Comparison of ENCODE assay signal across 36 cellular contexts in genomic region chr15:58805095-58805494, GRCh38. TPM values are rescaled to one million over a fixed set of nuclear protein-coding genes. Genes with fewer than 3 reads are reported as not detected.
DNase-seq lines count a peak whose midpoint lies in the region; ATAC-seq, FAIRE-seq and TF ChIP-seq lines count a peak whose summit lies in the region.
"Had no signal": no experiment of that assay in that cellular context is flagged by ENCODE, and none has a peak within 500 bp of the region (broad histone marks: within the 10 kb centered on the region; RNA-seq: fewer than 3 reads in every experiment).

No MANE protein-coding gene starts in this region.

- TF ChIP-seq EP300 in HepG2 (IDR thresholded peaks at IDR 0.05; ENCODE audit: low read depth in 2 of 2, low read length in 2 of 2) (no peak), HepG2 (CRISPR knock-in tag; IDR thresholded peaks at IDR 0.05; ENCODE audit: borderline replicate concordance) (no peak)

- H3K4me3 Mint-ChIP-seq in neural progenitor cell = no peak overlapping the region
- H3K4me3 Mint-ChIP-seq: CD4-positive, alpha-beta T cell; natural killer cell treated with Interleukin-12 subunit alpha and Interleukin-12 subunit beta and Interleukin-15 and Interleukin-18, amount 100 ng/mL, for 72 hours had no signal

- no peaks in the 10 kb centered on the region for H3K9me3 Mint-ChIP-seq in neural progenitor cell
- H3K9me3 Mint-ChIP-seq: activated naive CD4-positive, alpha-beta T cell treated with anti-CD3 and anti-CD28 coated beads, Interleukin-2, amount 50 U/mL, for 72 hours; CD4-positive, alpha-beta T cell; natural killer cell treated with Interleukin-12 subunit alpha and Interleukin-12 subunit beta and Interleukin-15 and Interleukin-18, amount 100 ng/mL, for 72 hours had no signal

- H3K9me3 ChIP-seq in HepG2 (ENCODE audit: low read length) (no peaks in the 10 kb centered on the region), right lobe of liver (no peaks in the 10 kb centered on the region), adipocyte (ENCODE audit: control insufficient read depth, low read length) (no peaks in the 10 kb centered on the region), neural progenitor cell (ENCODE audit: low read depth) (no peaks in the 10 kb centered on the region)
- H3K9me3 ChIP-seq: colonic mucosa, gastrocnemius medialis, lower lobe of right lung, MG63, Peyer's patch, testis had no signal

- peaks cover 4% of the 10 kb centered on the region for H3K36me3 Mint-ChIP-seq in neural progenitor cell
- H3K36me3 Mint-ChIP-seq: activated naive CD4-positive, alpha-beta T cell treated with anti-CD3 and anti-CD28 coated beads, Interleukin-2, amount 50 U/mL, for 72 hours; natural killer cell treated with Interleukin-12 subunit alpha and Interleukin-12 subunit beta and Interleukin-15 and Interleukin-18, amount 100 ng/mL, for 72 hours had no signal

- no peaks in the 10 kb centered on the region for H3F3A ChIP-seq in neural progenitor cell (ENCODE audit: low read depth)

- TSS peak; percentile 46 for BruUV-seq in HepG2 (replicated peaks; lab: Mats Ljungman, UMichigan)

- no peaks in the 10 kb centered on the region for H3K27me3 ChIP-seq in HepG2 (ENCODE audit: control insufficient read depth in 1 of 2, insufficient read depth in 2 of 2, low read length in 2 of 2)
- H3K27me3 ChIP-seq in right lobe of liver = no peaks in the 10 kb centered on the region
- no peaks in the 10 kb centered on the region for H3K27me3 ChIP-seq in adipocyte (replicated peaks; ENCODE audit: control insufficient read depth, insufficient read depth, low read length)
- H3K27me3 ChIP-seq in neural progenitor cell = no peaks in the 10 kb centered on the region
- H3K27me3 ChIP-seq: colonic mucosa, gastrocnemius medialis, MG63, Peyer's patch, testis had no signal

- H3K4me1 ChIP-seq in HepG2 (ENCODE audit: insufficient read depth, low read length) = peaks cover 12% of the 10 kb centered on the region
- H3K4me1 ChIP-seq in right lobe of liver = peaks cover 0 to 8% (median 5%) of the 10 kb centered on the region in 4 donors
- peaks cover 12% of the 10 kb centered on the region for H3K4me1 ChIP-seq in adipocyte (ENCODE audit: control insufficient read depth, insufficient read depth, low read length)
- no peaks in the 10 kb centered on the region for H3K4me1 ChIP-seq in neural progenitor cell
- H3K4me1 ChIP-seq: colonic mucosa, gastrocnemius medialis, lower lobe of right lung, Peyer's patch had no signal

- no peaks in the 10 kb centered on the region for H4K20me1 ChIP-seq in HepG2 (ENCODE audit: insufficient read depth, low read length)
- no peaks in the 10 kb centered on the region for H4K20me1 ChIP-seq in neural progenitor cell (ENCODE audit: low read depth)

- H3K4me1 Mint-ChIP-seq in neural progenitor cell = no peaks in the 10 kb centered on the region

- peaks cover 0 to 20% of the 10 kb centered on the region in 2 experiments; a peak in 2 of 5 replicates for H3K36me3 ChIP-seq in HepG2 (replicated peaks in 1 of 2; ENCODE audit: control insufficient read depth in 1 of 2, insufficient read depth in 2 of 2, low read length in 2 of 2)
- H3K36me3 ChIP-seq in right lobe of liver = no peaks in the 10 kb centered on the region
- peaks cover 5% of the 10 kb centered on the region for H3K36me3 ChIP-seq in adipocyte (ENCODE audit: control insufficient read depth, insufficient read depth, low read length, severe bottlenecking)
- no peaks in the 10 kb centered on the region for H3K36me3 ChIP-seq in neural progenitor cell
- H3K36me3 ChIP-seq: colonic mucosa, gastrocnemius medialis, MG63 had no signal

- no peak overlapping the region for H3K27ac Mint-ChIP-seq in neural progenitor cell
- H3K27ac Mint-ChIP-seq: CD4-positive, alpha-beta T cell; natural killer cell treated with Interleukin-12 subunit alpha and Interleukin-12 subunit beta and Interleukin-15 and Interleukin-18, amount 100 ng/mL, for 72 hours had no signal

- H3K9ac ChIP-seq in HepG2 (ENCODE audit: insufficient read depth, low read depth, low read length) (no peak overlapping the region), adipocyte (ENCODE audit: low read length) (no peak overlapping the region), neural progenitor cell (no peak overlapping the region)

- TF ChIP-seq POLR2A in HepG2 (IDR thresholded peaks at IDR 0.05; ENCODE audit: insufficient read depth in 1 of 2, low read depth in 2 of 2, low read length in 2 of 2) (no peak), right lobe of liver (IDR thresholded peaks at IDR 0.05) (no peak)

- H3K4me2 ChIP-seq in HepG2 (ENCODE audit: low read depth, low read length) (no peak overlapping the region), neural progenitor cell (no peak overlapping the region)

- H3K79me2 ChIP-seq in HepG2 (ENCODE audit: insufficient read depth, low read length) (no peaks in the 10 kb centered on the region), neural progenitor cell (ENCODE audit: low read depth) (no peaks in the 10 kb centered on the region)

- no peaks in the 10 kb centered on the region for H3K27me3 Mint-ChIP-seq in neural progenitor cell (ENCODE audit: insufficient read depth, low read depth)
- H3K27me3 Mint-ChIP-seq: CD4-positive, alpha-beta T cell; natural killer cell treated with Interleukin-12 subunit alpha and Interleukin-12 subunit beta and Interleukin-15 and Interleukin-18, amount 100 ng/mL, for 72 hours had no signal

- H3K27ac ChIP-seq in HepG2 (ENCODE audit: extremely low read length, insufficient read depth, low read length) = no peak overlapping the region
- no peak overlapping the region for H3K27ac ChIP-seq in right lobe of liver
- H3K27ac ChIP-seq in neural progenitor cell = no peak overlapping the region
- H3K27ac ChIP-seq: colonic mucosa, epithelial cell of prostate, gastrocnemius medialis, lower lobe of right lung, Peyer's patch, skin epidermis, testis, VCaP had no signal

- DNase-seq in HepG2 (ENCODE audit: low spot score) (no peak), right lobe of liver (no peak), adipocyte (ENCODE audit: low read depth) (peak; percentile 64), fibroblast of peridontal ligament (ENCODE audit: extremely low read depth) (peak; percentile 49), neural progenitor cell (ENCODE audit: low spot score) (no peak), HCEC 1CT (no peak)
- no peak for DNase-seq in activated CD4-positive, alpha-beta T cell treated with anti-CD3 and anti-CD28 coated beads for 1 hour
- DNase-seq: activated CD4-positive, alpha-beta T cell treated with anti-CD3 and anti-CD28 coated beads for 48 hours; anterior cingulate cortex; CD4-positive, alpha-beta T cell; colonic mucosa; effector CD8-positive, alpha-beta T cell; gastrocnemius medialis; H7; KBM-7; lower lobe of right lung; MG63; NCI-H1436; NCI-H2081 treated with DMSO at 0.1 percent for 48 hours; NCI-H226; NCI-H69; Peyer's patch; SHP77; stimulated activated naive CD8-positive, alpha-beta T cell treated with anti-CD3 and anti-CD28 coated beads, Interleukin-15, Interleukin-2, amounts not matched to agents 100 U/mL and 50 U/mL, for 24 hours; SW 1271; T-helper 9 cell; testis had no signal

- CTCF ChIA-PET in HepG2 (lab: Yijun Ruan, JAX; ENCODE audit: low intra/inter-chr PET ratio, low total read pairs) = no interaction called here

- TF ChIP-seq RAD21 in HepG2 (CRISPR knock-in tag; IDR thresholded peaks at IDR 0.05) = no peak

- 95% methylated on average over 1 of the region's 1 CpG for WGBS in HepG2 (ENCODE audit: low lambda C conversion rate)
- WGBS in right lobe of liver (ENCODE audit: insufficient coverage, low coverage, low lambda C conversion rate, missing lambda C conversion rate) = 14% methylated on average over 1 of the region's 1 CpG

- ATAC-seq in HepG2 (no peak), right lobe of liver (no peak), GM18867 (IDR thresholded peaks at IDR 0.05; ENCODE audit: unreplicated experiment) (no peak)
- ATAC-seq: activated naive CD4-positive, alpha-beta T cell treated with anti-CD3 and anti-CD28 coated beads, Interleukin-2, amount 50 U/mL, for 72 hours; gastrocnemius medialis; lower lobe of right lung; natural killer cell treated with Interleukin-12 subunit alpha and Interleukin-12 subunit beta and Interleukin-15 and Interleukin-18, amount 100 ng/mL, for 72 hours; stimulated activated naive CD8-positive, alpha-beta T cell treated with anti-CD3 and anti-CD28 coated beads, Interleukin-15, Interleukin-2, amounts not matched to agents 100 U/mL and 50 U/mL, for 24 hours had no signal

- H3K4me3 ChIP-seq in HepG2 (replicated peaks in 1 of 3; ENCODE audit: insufficient read depth in 1 of 3, low read depth in 2 of 3, low read length in 3 of 3) = no peak overlapping the region
- no peak overlapping the region for H3K4me3 ChIP-seq in right lobe of liver
- H3K4me3 ChIP-seq in adipocyte (ENCODE audit: low read length) = no peak overlapping the region
- no peak overlapping the region for H3K4me3 ChIP-seq in neural progenitor cell
- H3K4me3 ChIP-seq: colonic mucosa, gastrocnemius medialis, lower lobe of right lung, MG63, Peyer's patch, skin epidermis, testis had no signal

- POLR2A ChIA-PET in HepG2 (lab: Yijun Ruan, JAX) = no interaction called here

- in situ Hi-C loops in HepG2 (cut with HindIII; ENCODE audit: extremely low pct_ligation_motif_present, low pct_unique_long_range_greater_than_20kb) = no loop called here

- H2AFZ ChIP-seq in HepG2 (ENCODE audit: low read length) (no peak overlapping the region), neural progenitor cell (replicated peaks) (no peak overlapping the region)

- FAIRE-seq in HepG2 (lab: Jason Lieb, UNC) = no peak
- FAIRE-seq: A204.1, bronchial epithelial cell, D721Med had no signal

- intact Hi-C loops in HepG2 (cut with micrococcal nuclease; ENCODE audit: unreplicated experiment) (no loop called here), right lobe of liver (cut with DNase I) (no loop called here)

- TF ChIP-seq CTCF in HepG2 (CRISPR knock-in tag; IDR thresholded peaks at IDR 0.05) (no peak), right lobe of liver (IDR thresholded peaks at IDR 0.05) (no peak), neural progenitor cell (IDR thresholded peaks at IDR 0.05) (no peak)

RNA-seq across cellular contexts. Expression of gene MINDY2, which starts 34.0 kb away (rescaled TPM):
- total RNA-seq in HepG2 (2016; rRNA removed; fragmentation: Illumina TruSeq; extraction: Trizol) (12.6 and 15.6 TPM in 2 replicates), right lobe of liver (1 to 10 TPM; 4.2 to 8.8 (median 5.5) TPM), neural progenitor cell (ENCODE audit: low replicate concordance) (15.4 and 25.0 TPM in 2 replicates)
- 0.97 and 1.0 TPM in 2 replicates for total RNA-seq in HepG2 (2016; cell fraction: cytosol; rRNA removed; fragmentation: Illumina TruSeq; extraction: Trizol; ENCODE audit: low read depth)
- total RNA-seq in HepG2 (2016; cell fraction: insoluble cytoplasmic fraction; rRNA removed; fragmentation: Illumina TruSeq; extraction: Trizol) = 11.6 and 15.8 TPM in 2 replicates
- 4.3 and 4.8 TPM in 2 replicates for total RNA-seq in HepG2 (2016; cell fraction: membrane; rRNA removed; fragmentation: Illumina TruSeq; extraction: Trizol)
- total RNA-seq in HepG2 (2016; cell fraction: nucleus; rRNA removed; fragmentation: Illumina TruSeq; extraction: Trizol) = 7.8 and 9.8 TPM in 2 replicates
- polyA plus RNA-seq in HepG2 (2011; rRNA removed) = 5.3 and 7.2 TPM in 2 replicates
- 2.7 and 3.6 TPM in 2 replicates for polyA plus RNA-seq in HepG2 (2011; cell fraction: cytosol; rRNA removed)
- polyA plus RNA-seq in HepG2 (2011; cell fraction: nucleus; rRNA removed) = 4.8 and 5.0 TPM in 2 replicates
- 6.3 and 7.5 TPM in 2 replicates for polyA plus RNA-seq in HepG2 (2012)
- polyA plus RNA-seq in HepG2 (2016; cell fraction: cytosol; fragmentation: Illumina TruSeq; extraction: Trizol; ENCODE audit: low read depth) = 0.26 and 0.32 TPM in 2 replicates
- polyA plus RNA-seq in HepG2 (2016; cell fraction: insoluble cytoplasmic fraction; fragmentation: Illumina TruSeq; extraction: Trizol; ENCODE audit: low read depth) = 8.7 and 9.9 TPM in 2 replicates
- polyA plus RNA-seq in HepG2 (2016; cell fraction: membrane; fragmentation: Illumina TruSeq; extraction: Trizol; ENCODE audit: low read depth) = 0.96 and 1.4 TPM in 2 replicates
- polyA plus RNA-seq in HepG2 (2016; cell fraction: nucleus; fragmentation: Illumina TruSeq; extraction: Trizol; ENCODE audit: insufficient read depth, low read depth) = 8.1 and 9.1 TPM in 2 replicates
- polyA minus RNA-seq in HepG2 (2011; rRNA and poly(A)+ RNA removed; ENCODE audit: low replicate concordance) = 7.7 and 12.1 TPM in 2 replicates
- 13.5 and 13.7 TPM in 2 replicates for polyA minus RNA-seq in HepG2 (2011; cell fraction: cytosol; rRNA and poly(A)+ RNA removed)
- 12.0 and 13.6 TPM in 2 replicates for polyA minus RNA-seq in HepG2 (2011; cell fraction: nucleus; rRNA and poly(A)+ RNA removed)

RNA-seq across cellular contexts. Expression of gene ADAM10, which starts 55.6 kb away (rescaled TPM):
- 86.8 and 125 TPM in 2 replicates for total RNA-seq in HepG2 (2016; rRNA removed; fragmentation: Illumina TruSeq; extraction: Trizol)
- total RNA-seq in HepG2 (2016; cell fraction: cytosol; rRNA removed; fragmentation: Illumina TruSeq; extraction: Trizol; ENCODE audit: low read depth) = 14.1 and 22.6 TPM in 2 replicates
- 82.6 and 120 TPM in 2 replicates for total RNA-seq in HepG2 (2016; cell fraction: insoluble cytoplasmic fraction; rRNA removed; fragmentation: Illumina TruSeq; extraction: Trizol)
- 28.6 TPM in 2 replicates for total RNA-seq in HepG2 (2016; cell fraction: membrane; rRNA removed; fragmentation: Illumina TruSeq; extraction: Trizol)
- 136 and 171 TPM in 2 replicates for total RNA-seq in HepG2 (2016; cell fraction: nucleus; rRNA removed; fragmentation: Illumina TruSeq; extraction: Trizol)
- polyA plus RNA-seq in HepG2 (2011; rRNA removed) = 92.7 and 100 TPM in 2 replicates
- 78.0 and 88.1 TPM in 2 replicates for polyA plus RNA-seq in HepG2 (2011; cell fraction: cytosol; rRNA removed)
- 34.5 and 42.9 TPM in 2 replicates for polyA plus RNA-seq in HepG2 (2011; cell fraction: nucleus; rRNA removed)
- 130 and 143 TPM in 2 replicates for polyA plus RNA-seq in HepG2 (2012)
- 3.0 and 3.6 TPM in 2 replicates for polyA plus RNA-seq in HepG2 (2016; cell fraction: cytosol; fragmentation: Illumina TruSeq; extraction: Trizol; ENCODE audit: low read depth)
- 52.9 and 53.5 TPM in 2 replicates for polyA plus RNA-seq in HepG2 (2016; cell fraction: insoluble cytoplasmic fraction; fragmentation: Illumina TruSeq; extraction: Trizol; ENCODE audit: low read depth)
- polyA plus RNA-seq in HepG2 (2016; cell fraction: membrane; fragmentation: Illumina TruSeq; extraction: Trizol; ENCODE audit: low read depth) = 6.1 and 9.4 TPM in 2 replicates
- 79.1 and 82.6 TPM in 2 replicates for polyA plus RNA-seq in HepG2 (2016; cell fraction: nucleus; fragmentation: Illumina TruSeq; extraction: Trizol; ENCODE audit: insufficient read depth, low read depth)
- polyA minus RNA-seq in HepG2 (2011; rRNA and poly(A)+ RNA removed; ENCODE audit: low replicate concordance) = 80.0 and 86.9 TPM in 2 replicates
- 155 and 159 TPM in 2 replicates for polyA minus RNA-seq in HepG2 (2011; cell fraction: cytosol; rRNA and poly(A)+ RNA removed)
- polyA minus RNA-seq in HepG2 (2011; cell fraction: nucleus; rRNA and poly(A)+ RNA removed) = 151 and 153 TPM in 2 replicates
- 10 to 100 TPM; 24.1 to 78.1 (median 43.3) TPM for total RNA-seq in right lobe of liver
- 150 and 153 TPM in 2 replicates for total RNA-seq in neural progenitor cell (ENCODE audit: low replicate concordance)

Comparison
In these comparisons a context has a peak if more than half of its experiments do, and no peak if none do; other contexts are left out.
1. DNase-seq: peak in adipocyte (single experiment) and fibroblast of peridontal ligament (single experiment); none in HepG2 (single experiment), right lobe of liver (0 of 3), neural progenitor cell (single experiment), activated CD4-positive, alpha-beta T cell treated with anti-CD3 and anti-CD28 coated beads for 1 hour (single experiment) and HCEC 1CT (single experiment).